Comparison of ENCODE assay signal across 1 cellular context in genomic region chr4:1381944-1382541, GRCh38.
TF ChIP-seq lines count a peak whose summit lies in the region.

No MANE protein-coding gene starts in this region.

TF ChIP-seq in HepG2, 621 proteins besides CTCF, POLR2A, EP300 and RAD21:
- no peak for TF ChIP-seq DZIP1 (CRISPR knock-in tag; IDR thresholded peaks at IDR 0.05)
- no peak for TF ChIP-seq HHEX (CRISPR knock-in tag; IDR thresholded peaks at IDR 0.05)
- TF ChIP-seq MXI1 (IDR thresholded peaks at IDR 0.05; ENCODE audit: borderline replicate concordance, low read depth, low read length): no peak
- no peak for TF ChIP-seq SIX1 (CRISPR knock-in tag; IDR thresholded peaks at IDR 0.05; ENCODE audit: borderline replicate concordance)
- TF ChIP-seq ZFP91 (CRISPR knock-in tag; IDR thresholded peaks at IDR 0.05; ENCODE audit: borderline replicate concordance): no peak
- TF ChIP-seq FOXK1 (CRISPR knock-in tag; IDR thresholded peaks at IDR 0.05; ENCODE audit: borderline replicate concordance, low read depth): no peak
- TF ChIP-seq RCOR2 (CRISPR knock-in tag; IDR thresholded peaks at IDR 0.05): no peak
- no peak for TF ChIP-seq ZSCAN31 (CRISPR knock-in tag; IDR thresholded peaks at IDR 0.05; ENCODE audit: low read depth)
- no peak for TF ChIP-seq MYPOP (CRISPR knock-in tag; IDR thresholded peaks at IDR 0.05)
